17 cellular contexts compared by ENCODE assay signal in the genomic region with DNA sequence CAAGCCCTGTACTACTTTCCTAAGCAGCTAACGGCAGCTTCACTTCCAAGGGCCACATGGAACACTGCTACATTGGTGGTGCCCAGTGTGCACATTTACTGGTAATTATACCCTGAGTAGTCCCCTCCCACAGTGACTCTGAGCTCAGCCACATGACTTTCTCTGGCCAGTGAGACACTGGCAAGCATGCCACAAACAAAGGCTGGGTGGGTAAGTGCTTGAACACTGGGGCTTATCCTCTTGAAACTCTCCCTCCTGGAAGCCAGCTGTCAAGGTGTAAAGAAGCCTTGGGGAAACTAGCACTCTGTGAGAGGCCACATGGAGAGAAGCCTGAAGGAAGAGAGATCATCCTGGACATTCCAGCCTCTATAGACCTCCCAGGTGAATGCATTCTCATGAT. TPM values are rescaled to one million over a fixed set of nuclear protein-coding genes. Genes with fewer than 3 reads are reported as not detected.
DNase-seq lines count a peak whose midpoint lies in the region; ATAC-seq and TF ChIP-seq lines count a peak whose summit lies in the region.
"Had no signal": no experiment of that assay in that cellular context is flagged by ENCODE, and none has a peak within 500 bp of the region (broad histone marks: within the 10 kb centered on the region; RNA-seq: fewer than 3 reads in every experiment).

No MANE protein-coding gene starts in this region.

- TF ChIP-seq POLR2A in breast epithelium (IDR thresholded peaks at IDR 0.05), result no peak

- H3K9me3 ChIP-seq in breast epithelium (no peaks in the 10 kb centered on the region), lower lobe of right lung (no peaks in the 10 kb centered on the region)

- H3K4me3 ChIP-seq in breast epithelium (no peak overlapping the region), lower lobe of right lung (no peak overlapping the region)
- H3K4me3 ChIP-seq: GM23248, SK-N-MC had no signal

- ATAC-seq in stimulated activated effector memory CD8-positive, alpha-beta T cell treated with anti-CD3 and anti-CD28 coated beads, Interleukin-12 subunit alpha, Interleukin-12 subunit beta, amount 100 ng/mL, for 72 hours, result peak; percentile 16
- ATAC-seq in lower lobe of right lung, result no peak
- no peak for ATAC-seq in GM18873 (IDR thresholded peaks at IDR 0.05; ENCODE audit: low FRiP score, unreplicated experiment)
- ATAC-seq: PC-3, Right ventricle myocardium inferior had no signal

- H3K4me1 ChIP-seq in breast epithelium (no peaks in the 10 kb centered on the region), lower lobe of right lung (no peaks in the 10 kb centered on the region)

- no peaks in the 10 kb centered on the region for H3K9me3 Mint-ChIP-seq in stimulated activated effector memory CD8-positive, alpha-beta T cell treated with anti-CD3 and anti-CD28 coated beads, Interleukin-12 subunit alpha, Interleukin-12 subunit beta, amount 100 ng/mL, for 72 hours

- H3K36me3 Mint-ChIP-seq in stimulated activated effector memory CD8-positive, alpha-beta T cell treated with anti-CD3 and anti-CD28 coated beads, Interleukin-12 subunit alpha, Interleukin-12 subunit beta, amount 100 ng/mL, for 72 hours, result no peaks in the 10 kb centered on the region

- DNase-seq in NCI-H510A treated with DMSO at 0.1 percent for 48 hours (lab: John Stamatoyannopoulos, UW), result peak; percentile 27
- DNase-seq in NCI-H510A (lab: John Stamatoyannopoulos, UW), result no peak
- DNase-seq in NCI-H82 (lab: John Stamatoyannopoulos, UW), result peak; percentile 77
- DNase-seq in breast epithelium (ENCODE audit: low spot score in 2 of 2), result no peak
- no peak for DNase-seq in stimulated activated effector memory CD8-positive, alpha-beta T cell treated with anti-CD3 and anti-CD28 coated beads, Interleukin-12 subunit alpha, Interleukin-12 subunit beta, amount 100 ng/mL, for 72 hours (ENCODE audit: low spot score in 2 of 2)
- DNase-seq in lower lobe of right lung, result no peak
- no peak for DNase-seq in HPDE6-E6E7 (ENCODE audit: extremely low spot score)
- DNase-seq: C1 segment of cervical spinal cord, DMS53, NCI-H1436 treated with DMSO at 0.1 percent for 48 hours, NCI-H446, PC-3 had no signal

- no peaks in the 10 kb centered on the region for H3K27me3 ChIP-seq in breast epithelium
- H3K27me3 ChIP-seq in lower lobe of right lung (ENCODE audit: low read depth), result peaks cover 5% of the 10 kb centered on the region

- no peaks in the 10 kb centered on the region for H3K36me3 ChIP-seq in breast epithelium
- no peaks in the 10 kb centered on the region for H3K36me3 ChIP-seq in lower lobe of right lung

- intact Hi-C loops in breast epithelium (cut with DNase I; ENCODE audit: low total_unique reads), result no loop called here
- intact Hi-C loops in lower lobe of right lung (cut with DNase I), result loop anchor here (10.0 kb wide), 1 partner anchor 225 kb away; no protein-coding TSS in a partner anchor

- H3K27ac Mint-ChIP-seq in stimulated activated effector memory CD8-positive, alpha-beta T cell treated with anti-CD3 and anti-CD28 coated beads, Interleukin-12 subunit alpha, Interleukin-12 subunit beta, amount 100 ng/mL, for 72 hours, result no peak overlapping the region

- H3K27ac ChIP-seq in breast epithelium (peak overlapping the region; percentile 75 to 82), lower lobe of right lung (no peak overlapping the region)
- H3K27ac ChIP-seq: GM23248, SK-N-MC had no signal

- no peak overlapping the region for H3K4me3 Mint-ChIP-seq in stimulated activated effector memory CD8-positive, alpha-beta T cell treated with anti-CD3 and anti-CD28 coated beads, Interleukin-12 subunit alpha, Interleukin-12 subunit beta, amount 100 ng/mL, for 72 hours

- TF ChIP-seq CTCF in breast epithelium (IDR thresholded peaks at IDR 0.05), result no peak
- TF ChIP-seq CTCF in lower lobe of right lung (IDR thresholded peaks at IDR 0.05), result no peak

- H3K4me1 Mint-ChIP-seq in stimulated activated effector memory CD8-positive, alpha-beta T cell treated with anti-CD3 and anti-CD28 coated beads, Interleukin-12 subunit alpha, Interleukin-12 subunit beta, amount 100 ng/mL, for 72 hours, result no peaks in the 10 kb centered on the region

RNA-seq across cellular contexts. Expression of a gene that starts 54.4 kb away (rescaled TPM):
- total RNA-seq in breast epithelium, result 1 to 10 TPM in 1 of 3 donors, under 1 TPM in 2; 0.16 to 8.5 (median 0.33) TPM
- total RNA-seq in lower lobe of right lung, result not detected
- total RNA-seq: A172, GM23248, PC-3, Right ventricle myocardium inferior had no signal

Comparison
In these comparisons a context has a peak if more than half of its experiments do, and no peak if none do; other contexts are left out.
1. DNase-seq: peak in NCI-H510A treated with DMSO at 0.1 percent for 48 hours (single experiment) and NCI-H82 (single experiment); none in NCI-H510A (single experiment), breast epithelium (0 of 2), stimulated activated effector memory CD8-positive, alpha-beta T cell treated with anti-CD3 and anti-CD28 coated beads, Interleukin-12 subunit alpha, Interleukin-12 subunit beta, amount 100 ng/mL, for 72 hours (0 of 2), lower lobe of right lung (single experiment) and HPDE6-E6E7 (single experiment).